Comparison of ENCODE assay signal across 1 cellular context in genomic region chr4:38950159-38950558, GRCh38.
TF ChIP-seq lines count a peak whose summit lies in the region.

No MANE protein-coding gene starts in this region.

TF ChIP-seq in H1, 55 proteins besides CTCF, POLR2A, EP300 and RAD21 (continued from another document):
- TF ChIP-seq FOSL1 (IDR thresholded peaks at IDR 0.05; ENCODE audit: insufficient read depth, low read depth, low read length) (no peak), YY1 (IDR thresholded peaks at IDR 0.05; ENCODE audit: low read depth, low read length) (no peak), SIN3A (conservative IDR thresholded peaks at IDR 0.05 in 1 of 2, IDR thresholded peaks at IDR 0.05 in 1 of 2; ENCODE audit: low read depth in 1 of 2, low read length in 2 of 2) (no peak), RFX5 (IDR thresholded peaks at IDR 0.05; ENCODE audit: borderline replicate concordance, low read depth, low read length) (no peak), JUN (IDR thresholded peaks at IDR 0.05; ENCODE audit: low read depth, low read length) (no peak), SUZ12 (IDR thresholded peaks at IDR 0.05; ENCODE audit: low read length) (no peak), RBBP5 (IDR thresholded peaks at IDR 0.05; ENCODE audit: borderline replicate concordance, low read depth, low read length) (no peak), JUND (IDR thresholded peaks at IDR 0.05; ENCODE audit: low read length) (no peak), KDM5A (IDR thresholded peaks at IDR 0.05; ENCODE audit: low read length) (no peak), SIRT6 (IDR thresholded peaks at IDR 0.05; ENCODE audit: low read length) (no peak)
